8 cellular contexts compared by ENCODE assay signal in genomic region chr12:57759360-57759980, GRCh38.
A peak's percentile ranks its signal among the peaks of the same experiment; 100 is the strongest.
DNase-seq lines count a peak whose midpoint lies in the region; ATAC-seq and TF ChIP-seq lines count a peak whose summit lies in the region.

No MANE protein-coding gene starts in this region.

- ATAC-seq in GM21528 (IDR thresholded peaks at IDR 0.05; ENCODE audit: low FRiP score, unreplicated experiment) (no peak), HG03095 (IDR thresholded peaks at IDR 0.05; ENCODE audit: unreplicated experiment) (no peak)

- no peak overlapping the region for H3K27ac ChIP-seq in HL-60 (replicated peaks)

- H3K4me3 ChIP-seq in HL-60 (replicated peaks; ENCODE audit: insufficient read depth, low read length), result no peak overlapping the region

- H3K27me3 ChIP-seq in HL-60 (ENCODE audit: insufficient read depth, poor library complexity, severe bottlenecking), result peaks cover 5% of the 10 kb centered on the region

- peak; percentile 57 for DNase-seq in DMS53 treated with DMSO at 0.1 percent for 48 hours (lab: John Stamatoyannopoulos, UW; ENCODE audit: unreplicated experiment)
- DNase-seq in HL-60 (ENCODE audit: low read depth in 1 of 2, low spot score in 1 of 2), result no peak
- DNase-seq in activated CD4-positive, alpha-beta T cell treated with anti-CD3 and anti-CD28 coated beads, Interleukin-2, amount 50 U/mL, for 4 hours, result peak; percentile 41 to 43
- DNase-seq in islet precursor cell, result peak; percentile 60
- DNase-seq in NCI-H2029 (lab: John Stamatoyannopoulos, UW), result no peak
- no peak for DNase-seq in SKM-1 (lab: John Stamatoyannopoulos, UW; ENCODE audit: unreplicated experiment)

- peak; percentile 22 for TF ChIP-seq CTCF in HL-60 (IDR thresholded peaks at IDR 0.05; ENCODE audit: insufficient read depth, low read length)

Comparison
In these comparisons a context has a peak if more than half of its experiments do, and no peak if none do; other contexts are left out.
1. DNase-seq: peak in DMS53 treated with DMSO at 0.1 percent for 48 hours (single experiment), activated CD4-positive, alpha-beta T cell treated with anti-CD3 and anti-CD28 coated beads, Interleukin-2, amount 50 U/mL, for 4 hours (2 of 2) and islet precursor cell (single experiment); none in HL-60 (0 of 2), NCI-H2029 (single experiment) and SKM-1 (single experiment).